1 cellular context compared by ENCODE assay signal in genomic region chr3:143476965-143477640, GRCh38.
TF ChIP-seq lines count a peak whose summit lies in the region.

No MANE protein-coding gene starts in this region.

TF ChIP-seq in GM23338, 12 proteins besides CTCF, POLR2A, EP300 and RAD21 (continued from another document):
- TF ChIP-seq ZNF462 (CRISPR knock-in tag; IDR thresholded peaks at IDR 0.05) (no peak), JUNB (IDR thresholded peaks at IDR 0.05; ENCODE audit: unreplicated experiment) (no peak)
TF ChIP-seq in GM23338: peak in this region for 0.
